In the genomic region with DNA sequence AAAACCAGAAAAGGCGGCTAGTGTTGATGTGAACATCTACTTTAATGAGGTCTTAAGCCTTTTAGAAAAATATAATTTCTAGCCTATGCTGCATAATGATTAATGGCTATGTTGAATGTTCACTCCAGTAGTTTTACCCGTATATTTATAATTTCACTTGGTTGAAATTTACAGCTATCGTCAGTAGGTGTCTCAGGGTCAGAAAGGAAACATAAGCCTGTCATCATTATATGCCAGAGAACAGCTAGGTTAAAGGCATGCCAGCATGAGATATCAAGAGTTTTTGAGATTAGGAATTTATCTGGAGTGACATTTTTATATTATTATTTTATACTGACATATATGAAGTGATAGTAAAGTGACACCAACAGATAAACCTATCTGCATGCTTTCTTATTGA, we compare ENCODE assay signal across 1 cellular context.
TF ChIP-seq lines count a peak whose summit lies in the region.

No MANE protein-coding gene starts in this region.

TF ChIP-seq in IMR-90, 13 proteins besides CTCF, POLR2A, EP300 and RAD21 (continued from another document):
- TF ChIP-seq SMC3 (IDR thresholded peaks at IDR 0.05; ENCODE audit: low read depth, low read length): no peak
- no peak for TF ChIP-seq RCOR1 (IDR thresholded peaks at IDR 0.05; ENCODE audit: insufficient replicate concordance, low read length)
- TF ChIP-seq CHD1 (IDR thresholded peaks at IDR 0.05; ENCODE audit: low read depth, low read length): no peak
- TF ChIP-seq RFX5 (IDR thresholded peaks at IDR 0.05; ENCODE audit: low read depth, low read length): no peak
- no peak for TF ChIP-seq BHLHE40 (IDR thresholded peaks at IDR 0.05; ENCODE audit: low read depth, low read length)
- TF ChIP-seq, protein P1, sequence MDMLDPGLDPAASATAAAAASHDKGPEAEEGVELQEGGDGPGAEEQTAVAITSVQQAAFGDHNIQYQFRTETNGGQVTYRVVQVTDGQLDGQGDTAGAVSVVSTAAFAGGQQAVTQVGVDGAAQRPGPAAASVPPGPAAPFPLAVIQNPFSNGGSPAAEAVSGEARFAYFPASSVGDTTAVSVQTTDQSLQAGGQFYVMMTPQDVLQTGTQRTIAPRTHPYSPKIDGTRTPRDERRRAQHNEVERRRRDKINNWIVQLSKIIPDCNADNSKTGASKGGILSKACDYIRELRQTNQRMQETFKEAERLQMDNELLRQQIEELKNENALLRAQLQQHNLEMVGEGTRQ (IDR thresholded peaks at IDR 0.05; ENCODE audit: low read depth, low read length): no peak
- TF ChIP-seq, protein P2, sequence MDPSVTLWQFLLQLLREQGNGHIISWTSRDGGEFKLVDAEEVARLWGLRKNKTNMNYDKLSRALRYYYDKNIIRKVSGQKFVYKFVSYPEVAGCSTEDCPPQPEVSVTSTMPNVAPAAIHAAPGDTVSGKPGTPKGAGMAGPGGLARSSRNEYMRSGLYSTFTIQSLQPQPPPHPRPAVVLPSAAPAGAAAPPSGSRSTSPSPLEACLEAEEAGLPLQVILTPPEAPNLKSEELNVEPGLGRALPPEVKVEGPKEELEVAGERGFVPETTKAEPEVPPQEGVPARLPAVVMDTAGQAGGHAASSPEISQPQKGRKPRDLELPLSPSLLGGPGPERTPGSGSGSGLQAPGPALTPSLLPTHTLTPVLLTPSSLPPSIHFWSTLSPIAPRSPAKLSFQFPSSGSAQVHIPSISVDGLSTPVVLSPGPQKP (IDR thresholded peaks at IDR 0.05; ENCODE audit: borderline replicate concordance, low read depth, low read length): no peak
- TF ChIP-seq CEBPB (IDR thresholded peaks at IDR 0.05; ENCODE audit: low read depth, low read length): no peak
